ENCODE assay signal across 1 cellular context in genomic region chr1:8293141-8293540, GRCh38.
TF ChIP-seq lines count a peak whose summit lies in the region.

No MANE protein-coding gene starts in this region.

TF ChIP-seq in GM23338, 12 proteins besides CTCF, POLR2A, EP300 and RAD21 (continued from another document):
- TF ChIP-seq ZNF114 (CRISPR knock-in tag; IDR thresholded peaks at IDR 0.05) (no peak), POLR2AphosphoS5 (IDR thresholded peaks at IDR 0.05; ENCODE audit: low read depth) (no peak), ZNF331 (CRISPR knock-in tag; IDR thresholded peaks at IDR 0.05; ENCODE audit: low read depth) (no peak), NANOG (IDR thresholded peaks at IDR 0.05; ENCODE audit: borderline replicate concordance) (no peak), CREB1 (CRISPR knock-in tag; IDR thresholded peaks at IDR 0.05; ENCODE audit: low read depth) (no peak), JUNB (IDR thresholded peaks at IDR 0.05; ENCODE audit: unreplicated experiment) (no peak), REST (IDR thresholded peaks at IDR 0.05; ENCODE audit: unreplicated experiment) (no peak)
- TF ChIP-seq, protein P1, sequence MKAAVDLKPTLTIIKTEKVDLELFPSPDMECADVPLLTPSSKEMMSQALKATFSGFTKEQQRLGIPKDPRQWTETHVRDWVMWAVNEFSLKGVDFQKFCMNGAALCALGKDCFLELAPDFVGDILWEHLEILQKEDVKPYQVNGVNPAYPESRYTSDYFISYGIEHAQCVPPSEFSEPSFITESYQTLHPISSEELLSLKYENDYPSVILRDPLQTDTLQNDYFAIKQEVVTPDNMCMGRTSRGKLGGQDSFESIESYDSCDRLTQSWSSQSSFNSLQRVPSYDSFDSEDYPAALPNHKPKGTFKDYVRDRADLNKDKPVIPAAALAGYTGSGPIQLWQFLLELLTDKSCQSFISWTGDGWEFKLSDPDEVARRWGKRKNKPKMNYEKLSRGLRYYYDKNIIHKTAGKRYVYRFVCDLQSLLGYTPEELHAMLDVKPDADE (IDR thresholded peaks at IDR 0.05) = no peak
